In the genomic region with DNA sequence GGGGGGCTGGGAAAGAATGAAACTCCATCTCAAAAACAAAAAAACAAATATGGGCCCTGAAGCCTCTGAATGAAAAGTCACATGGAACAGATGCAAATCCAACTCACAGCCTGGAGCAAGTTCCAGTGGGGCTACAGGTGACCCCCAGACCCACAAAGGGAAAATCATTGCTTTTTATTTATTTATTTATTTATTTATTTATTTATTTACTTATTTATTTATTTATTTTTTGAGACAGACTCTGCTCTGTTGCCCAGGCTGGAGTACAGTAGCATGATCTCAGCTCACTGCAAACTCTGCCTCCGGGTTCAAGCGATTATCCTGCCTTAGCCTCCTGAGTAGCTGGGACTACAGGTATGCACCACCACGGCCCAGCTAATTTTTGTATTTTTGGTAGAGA, we compare ENCODE assay signal across 8 cellular contexts. TPM values are rescaled to one million over a fixed set of nuclear protein-coding genes. Genes with fewer than 3 reads are reported as not detected.
"Had no signal": no experiment of that assay in that cellular context is flagged by ENCODE, and none has a peak within 500 bp of the region (broad histone marks: within the 10 kb centered on the region; RNA-seq: fewer than 3 reads in every experiment).

No MANE protein-coding gene starts in this region.

- DNase-seq: IMR-90, KBM-7, KG1 had no signal

- H3K4me2 ChIP-seq: KMS-11 had no signal

- ATAC-seq: HepG2, K562 had no signal

- FAIRE-seq: HepG2, HTR-8/SVneo had no signal

- H3K4me3 ChIP-seq: K562 had no signal

- H3K27ac ChIP-seq: HL-60, KMS-11 had no signal

RNA-seq across cellular contexts. Expression of a gene that starts 13.3 kb away (rescaled TPM):
- polyA plus RNA-seq: HepG2, IMR-90 had no signal
